ENCODE assay signal across 34 cellular contexts in the genomic region with DNA sequence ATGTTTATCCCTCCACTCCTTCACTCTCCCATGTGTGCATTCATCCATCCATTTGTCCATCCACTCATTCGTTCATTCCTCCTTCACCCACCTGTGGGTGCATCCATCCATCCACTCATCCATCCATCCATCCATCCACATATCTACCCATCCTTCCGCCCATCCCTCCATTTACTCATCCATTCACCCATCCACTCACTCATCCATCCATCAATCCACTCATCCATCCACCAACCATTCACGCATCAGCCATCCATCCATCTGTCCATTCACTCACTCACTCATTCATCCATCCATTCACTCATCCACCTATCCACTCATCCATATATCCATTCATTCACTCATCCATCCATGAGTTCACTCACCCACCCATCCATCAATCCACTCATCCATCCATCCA.
"Had no signal": no experiment of that assay in that cellular context is flagged by ENCODE, and none has a peak within 500 bp of the region (broad histone marks: within the 10 kb centered on the region; RNA-seq: fewer than 3 reads in every experiment).

No MANE protein-coding gene starts in this region.

- H3K27ac Mint-ChIP-seq: activated B cell treated with CpG ODN at 0.5 μM for 24 hours; activated CD4-positive, alpha-beta memory T cell treated with anti-CD3 and anti-CD28 coated beads for 36 hours; activated naive CD4-positive, alpha-beta T cell treated with anti-CD3 and anti-CD28 coated beads for 36 hours; activated naive CD4-positive, alpha-beta T cell treated with anti-CD3 and anti-CD28 coated beads, Interleukin-2, amount 50 U/mL, for 72 hours; activated T-helper 1 cell treated with anti-CD3 and anti-CD28 coated beads, Interleukin-12 subunit alpha, Interleukin-12 subunit beta, Interleukin-2, Interleukin-4 antibody, amounts not matched to agents 30 ng/mL and 10 ng/mL and 1 ng/mL, durations not matched to agents 14 hours and 24 hours and 36 hours had no signal

- H3K36me3 Mint-ChIP-seq: activated CD4-positive, alpha-beta memory T cell treated with anti-CD3 and anti-CD28 coated beads for 36 hours; activated naive CD4-positive, alpha-beta T cell treated with anti-CD3 and anti-CD28 coated beads, Interleukin-2, amount 50 U/mL, for 72 hours had no signal

- H3K4me3 Mint-ChIP-seq: activated B cell treated with CpG ODN at 0.5 μM for 24 hours; activated CD4-positive, alpha-beta memory T cell treated with anti-CD3 and anti-CD28 coated beads for 36 hours; activated naive CD4-positive, alpha-beta T cell treated with anti-CD3 and anti-CD28 coated beads for 36 hours; activated T-cell treated with anti-CD3 and anti-CD28 coated beads, Interleukin-2, amount 50 U/mL, for 4 hours; activated T-helper 1 cell treated with anti-CD3 and anti-CD28 coated beads, Interleukin-12 subunit alpha, Interleukin-12 subunit beta, Interleukin-2, Interleukin-4 antibody, amounts not matched to agents 30 ng/mL and 10 ng/mL and 1 ng/mL, durations not matched to agents 14 hours and 24 hours and 36 hours; central memory CD8-positive, alpha-beta T cell had no signal

- DNase-seq: activated B cell treated with CpG ODN at 0.5 μM for 24 hours; activated CD4-positive, alpha-beta memory T cell treated with anti-CD3 and anti-CD28 coated beads for 36 hours; activated CD4-positive, alpha-beta T cell treated with anti-CD3 and anti-CD28 coated beads for 4 hours; activated CD4-positive, alpha-beta T cell treated with anti-CD3 and anti-CD28 coated beads, Interleukin-2, amount 50 U/mL, for 1 hour; activated CD4-positive, CD25-positive, alpha-beta regulatory T cell treated with anti-CD3 and anti-CD28 coated beads, Interleukin-2, amount 50 U/mL, for 72 hours; activated CD8-positive, alpha-beta memory T cell treated with anti-CD3 and anti-CD28 coated beads, Interleukin-2, amount 50 U/mL, for 4 hours; activated gamma-delta T cell treated with Interleukin-2 at 50 U/mL for 16 hours; activated naive CD4-positive, alpha-beta T cell treated with anti-CD3 and anti-CD28 coated beads for 36 hours; activated T-cell treated with anti-CD3 and anti-CD28 coated beads for 4 hours; activated T-cell treated with anti-CD3 and anti-CD28 coated beads, Interleukin-2, amount 50 U/mL, for 4 hours; amniotic stem cell; aorta; brain microvascular endothelial cell; Kasumi-1; MM.1S; MV-4-11; NCI-H1092; NCI-H1436 treated with DMSO at 0.1 percent for 48 hours; NCI-H1694 treated with DMSO at 0.1 percent for 48 hours; NCI-H2029; NCI-H345; NCI-H524 treated with DMSO at 0.1 percent for 48 hours; SIG-M5; SW 1271; T-helper 1 cell; T-helper 2 cell; T-helper 9 cell had no signal

- ATAC-seq: activated naive CD4-positive, alpha-beta T cell treated with anti-CD3 and anti-CD28 coated beads, Interleukin-2, amount 50 U/mL, for 72 hours; activated T-cell treated with anti-CD3 and anti-CD28 coated beads, Interleukin-2, amount 50 U/mL, for 4 hours; Panc1; SK-N-SH treated with all-trans-retinoic acid at 6 μM for 48 hours had no signal

- H3K9me3 Mint-ChIP-seq: activated B cell treated with CpG ODN at 0.5 μM for 24 hours; activated CD4-positive, alpha-beta memory T cell treated with anti-CD3 and anti-CD28 coated beads for 36 hours; activated naive CD4-positive, alpha-beta T cell treated with anti-CD3 and anti-CD28 coated beads for 36 hours; activated T-cell treated with anti-CD3 and anti-CD28 coated beads, Interleukin-2, amount 50 U/mL, for 4 hours; activated T-helper 1 cell treated with anti-CD3 and anti-CD28 coated beads, Interleukin-12 subunit alpha, Interleukin-12 subunit beta, Interleukin-2, Interleukin-4 antibody, amounts not matched to agents 30 ng/mL and 10 ng/mL and 1 ng/mL, durations not matched to agents 14 hours and 24 hours and 36 hours had no signal

- H3K4me3 ChIP-seq: cardiac muscle cell had no signal

- H3K4me1 Mint-ChIP-seq: central memory CD8-positive, alpha-beta T cell had no signal

- H3K36me3 ChIP-seq: brain microvascular endothelial cell, cardiac muscle cell had no signal

- H3K27ac ChIP-seq: brain microvascular endothelial cell, cardiac muscle cell, VCaP had no signal
